In the genomic region with DNA sequence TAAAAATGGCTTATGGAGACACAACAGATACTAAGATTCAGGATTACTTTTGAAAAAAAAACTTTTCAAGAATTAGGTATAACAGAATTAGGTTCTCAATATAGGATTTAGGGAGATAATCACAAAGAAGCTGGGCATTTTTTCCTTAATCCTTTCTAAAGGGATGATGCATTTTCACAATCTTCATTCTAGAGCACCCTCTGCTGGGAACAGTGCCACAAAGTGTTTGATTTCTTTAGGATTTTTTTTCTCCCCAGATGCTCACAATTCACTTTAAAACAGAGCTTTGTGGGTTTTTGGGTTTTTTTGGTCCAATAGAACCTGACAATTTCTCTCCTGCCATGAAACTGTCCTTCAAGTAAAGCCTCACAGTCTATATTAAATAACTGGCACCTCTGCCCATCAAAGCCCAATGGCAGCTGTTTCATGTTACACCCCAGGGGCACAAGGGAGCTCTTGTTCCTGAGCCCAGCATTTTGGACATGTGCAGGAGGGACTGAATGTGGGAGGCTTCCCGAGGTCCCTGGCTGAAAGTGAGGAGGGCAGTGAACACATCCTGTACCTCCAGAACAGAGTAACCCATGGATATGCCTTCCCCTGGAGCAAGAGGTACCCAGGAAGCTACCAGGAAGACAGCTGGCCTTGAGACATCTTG, we compare ENCODE assay signal across 9 cellular contexts. TPM values are rescaled to one million over a fixed set of nuclear protein-coding genes. Genes with fewer than 3 reads are reported as not detected.
A peak's percentile ranks its signal among the peaks of the same experiment; 100 is the strongest.
DNase-seq lines count a peak whose midpoint lies in the region; ATAC-seq and TF ChIP-seq lines count a peak whose summit lies in the region.
"Had no signal": no experiment of that assay in that cellular context is flagged by ENCODE, and none has a peak within 500 bp of the region (broad histone marks: within the 10 kb centered on the region; RNA-seq: fewer than 3 reads in every experiment).

No MANE protein-coding gene starts in this region.

- no peak for ATAC-seq in foreskin keratinocyte

- H3K27me3 ChIP-seq in left ventricle myocardium inferior (ENCODE audit: low read depth), result no peaks in the 10 kb centered on the region
- H3K27me3 ChIP-seq in SJCRH30, result no peaks in the 10 kb centered on the region
- no peaks in the 10 kb centered on the region for H3K27me3 ChIP-seq in foreskin keratinocyte
- H3K27me3 ChIP-seq in esophagus squamous epithelium, result no peaks in the 10 kb centered on the region

- H3K36me3 ChIP-seq in left ventricle myocardium inferior, result peaks cover 29% of the 10 kb centered on the region
- H3K36me3 ChIP-seq in SJCRH30, result peaks cover 45% of the 10 kb centered on the region
- peaks cover 0 to 77% (median 0%) of the 10 kb centered on the region in 3 donors for H3K36me3 ChIP-seq in esophagus squamous epithelium

- peaks cover 5% of the 10 kb centered on the region for H3K4me1 ChIP-seq in left ventricle myocardium inferior
- peaks cover 11% of the 10 kb centered on the region for H3K4me1 ChIP-seq in SJCRH30
- H3K4me1 ChIP-seq in foreskin keratinocyte, result peaks cover 31% of the 10 kb centered on the region
- H3K4me1 ChIP-seq in esophagus squamous epithelium, result peaks cover 0 to 18% (median 3%) of the 10 kb centered on the region in 3 donors

- H3K27ac ChIP-seq in left ventricle myocardium inferior (replicated peaks) (no peak overlapping the region), SJCRH30 (peak overlapping the region; percentile 46), foreskin keratinocyte (peak overlapping the region; percentile 72), esophagus squamous epithelium (no peak overlapping the region)

- no peak for TF ChIP-seq POLR2A in esophagus squamous epithelium (IDR thresholded peaks at IDR 0.05)

- H3K9me3 ChIP-seq in left ventricle myocardium inferior (replicated peaks) (no peaks in the 10 kb centered on the region), SJCRH30 (replicated peaks) (no peaks in the 10 kb centered on the region), esophagus squamous epithelium (no peaks in the 10 kb centered on the region)

- intact Hi-C loops in left ventricle myocardium inferior (cut with micrococcal nuclease) (no loop called here), cardiac septum (cut with DNase I) (loop anchor here (2.0 to 5.0 kb wide), 3 partner anchors 39 to 276 kb away; a partner anchor contains a TSS), esophagus squamous epithelium (cut with DNase I) (no loop called here)

- H3K4me3 ChIP-seq in left ventricle myocardium inferior (no peak overlapping the region), SJCRH30 (no peak overlapping the region), esophagus squamous epithelium (no peak overlapping the region)

- DNase-seq in left ventricle myocardium inferior (no peak), cardiac septum (ENCODE audit: low spot score) (no peak), SJCRH30 (peak; percentile 61 to 80), foreskin keratinocyte (peak in 1 of 2 donors; percentile 36), esophagus squamous epithelium (lab: John Stamatoyannopoulos, UW) (no peak), NCI-H345 treated with DMSO at 0.1 percent for 48 hours (lab: John Stamatoyannopoulos, UW; ENCODE audit: unreplicated experiment) (no peak)
- DNase-seq in activated CD8-positive, alpha-beta memory T cell treated with anti-CD3 and anti-CD28 coated beads, Interleukin-2, amount 50 U/mL, for 4 hours, result no peak
- no peak for DNase-seq in activated CD4-positive, alpha-beta T cell treated with anti-CD3 and anti-CD28 coated beads, Interleukin-2, amount 50 U/mL, for 48 hours
- DNase-seq: activated naive CD4-positive, alpha-beta T cell treated with anti-CD3 and anti-CD28 coated beads, Interleukin-2, amount 50 U/mL, for 16 hours had no signal

- 25 to 44% methylated on average over 1 of the region's 1 CpG for WGBS in esophagus squamous epithelium, 2 donors

- TF ChIP-seq CTCF in left ventricle myocardium inferior (IDR thresholded peaks at IDR 0.05; ENCODE audit: borderline replicate concordance) (peak; percentile 45), foreskin keratinocyte (conservative IDR thresholded peaks at IDR 0.05) (peak; percentile 72), esophagus squamous epithelium (IDR thresholded peaks at IDR 0.05) (peak in 1 of 6 experiments; percentile 40)

RNA-seq across cellular contexts. Expression of a gene that starts 39.7 kb away (rescaled TPM):
- total RNA-seq in left ventricle myocardium inferior (25.2 TPM), cardiac septum (26.2 TPM), foreskin keratinocyte (51.5 and 61.2 TPM in 2 replicates), esophagus squamous epithelium (10 to 100 TPM; 11.9 to 28.0 (median 19.6) TPM)
- total RNA-seq in SJCRH30 (2014; rRNA removed; shearing (Covaris generic)), result 46.2 and 46.4 TPM in 2 replicates
- 43.2 and 52.7 TPM in 2 replicates for polyA plus RNA-seq in foreskin keratinocyte

Comparison
In these comparisons a context has a peak if more than half of its experiments do, and no peak if none do; other contexts are left out.
1. DNase-seq: peak in SJCRH30 (2 of 2); none in left ventricle myocardium inferior (single experiment), cardiac septum (single experiment), activated CD8-positive, alpha-beta memory T cell treated with anti-CD3 and anti-CD28 coated beads, Interleukin-2, amount 50 U/mL, for 4 hours (single experiment), esophagus squamous epithelium (single experiment), activated CD4-positive, alpha-beta T cell treated with anti-CD3 and anti-CD28 coated beads, Interleukin-2, amount 50 U/mL, for 48 hours (0 of 2) and NCI-H345 treated with DMSO at 0.1 percent for 48 hours (single experiment).
2. H3K27ac ChIP-seq: peak in SJCRH30 (single experiment) and foreskin keratinocyte (single experiment); none in left ventricle myocardium inferior (single experiment) and esophagus squamous epithelium (0 of 4).